In the genomic region with DNA sequence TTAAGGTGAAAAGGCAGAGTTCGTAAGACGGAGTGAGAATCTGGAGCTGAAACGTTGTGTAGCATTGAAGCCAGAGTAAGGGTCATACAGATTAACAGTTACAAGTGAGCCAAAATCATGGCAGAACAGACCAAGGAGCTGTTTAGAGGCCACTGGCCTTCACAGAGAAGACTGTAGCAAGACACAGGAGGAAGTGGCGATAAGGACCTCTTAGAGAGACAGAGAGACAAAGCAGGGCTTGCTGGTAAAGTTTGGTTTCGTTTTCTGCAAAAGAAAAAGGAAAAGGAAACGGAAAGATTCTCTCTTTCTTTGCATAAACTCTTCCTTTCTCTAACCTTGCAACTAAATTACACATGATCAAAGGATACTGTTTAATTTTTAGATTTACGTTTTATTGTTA, we compare ENCODE assay signal across 24 cellular contexts.
DNase-seq lines count a peak whose midpoint lies in the region; ATAC-seq, FAIRE-seq and TF ChIP-seq lines count a peak whose summit lies in the region.
"Had no signal": no experiment of that assay in that cellular context is flagged by ENCODE, and none has a peak within 500 bp of the region (broad histone marks: within the 10 kb centered on the region; RNA-seq: fewer than 3 reads in every experiment).

No MANE protein-coding gene starts in this region.

- H3K36me3 Mint-ChIP-seq in Calu3 (ENCODE audit: insufficient read depth, unreplicated experiment): no peaks in the 10 kb centered on the region
- no peaks in the 10 kb centered on the region for H3K36me3 Mint-ChIP-seq in chondrocyte (ENCODE audit: low read depth)
- H3K36me3 Mint-ChIP-seq: memory B cell; naive thymus-derived CD8-positive, alpha-beta T cell had no signal

- H3K27ac ChIP-seq in ACC112 (ENCODE audit: low read depth, low read length) (no peak overlapping the region), K562 (ENCODE audit: extremely low read depth, low read depth, low read length) (peak overlapping the region; percentile 49; the same call in 1 of the 3 replicates), spleen (no peak overlapping the region)
- H3K27ac ChIP-seq: skin epidermis had no signal

- H3K4me3 Mint-ChIP-seq in Calu3 (ENCODE audit: low read depth, unreplicated experiment) (no peak overlapping the region), chondrocyte (ENCODE audit: unreplicated experiment) (no peak overlapping the region)
- H3K4me3 Mint-ChIP-seq: activated naive CD4-positive, alpha-beta T cell treated with anti-CD3 and anti-CD28 coated beads for 36 hours; memory B cell; naive thymus-derived CD8-positive, alpha-beta T cell had no signal

- H3K4me1 ChIP-seq in ACC112 (ENCODE audit: control insufficient read depth, insufficient read depth, low read length, unreplicated experiment) (no peaks in the 10 kb centered on the region), K562 (replicated peaks in 1 of 2; ENCODE audit: control insufficient read depth in 2 of 2, insufficient read depth in 2 of 2, low read length in 2 of 2) (no peaks in the 10 kb centered on the region), spleen (no peaks in the 10 kb centered on the region)

- no peaks in the 10 kb centered on the region for H3K9me3 ChIP-seq in K562 (replicated peaks; ENCODE audit: control insufficient read depth, insufficient read depth, low read depth, low read length)
- peaks cover 0 to under 1% (median 0%) of the 10 kb centered on the region in 8 donors for H3K9me3 ChIP-seq in spleen

- intact Hi-C loops in K562 (cut with micrococcal nuclease): no loop called here
- intact Hi-C loops in Calu3 (cut with micrococcal nuclease; ENCODE audit: unreplicated experiment): no loop called here
- intact Hi-C loops in left cardiac atrium (cut with DNase I): no loop called here
- intact Hi-C loops in spleen (cut with DNase I; ENCODE audit: low total_unique reads): no loop called here

- H3K9me1 ChIP-seq in K562 (ENCODE audit: control insufficient read depth, insufficient read depth, low read length): no peaks in the 10 kb centered on the region

- H3K27me3 ChIP-seq in ACC112 (ENCODE audit: insufficient read depth, low read length) (no peaks in the 10 kb centered on the region), K562 (ENCODE audit: control insufficient read depth in 2 of 2, insufficient read depth in 2 of 2, low read length in 2 of 2) (no peaks in the 10 kb centered on the region), spleen (replicated peaks in 1 of 7) (no peaks in the 10 kb centered on the region)

- H2AFZ ChIP-seq in ACC112 (ENCODE audit: low read length, unreplicated experiment): no peak overlapping the region
- peak overlapping the region; percentile 27; the same call in 1 of the 2 replicates for H2AFZ ChIP-seq in K562 (ENCODE audit: low read depth, low read length)

- no peak overlapping the region for H3K9ac ChIP-seq in K562 (ENCODE audit: insufficient read depth in 1 of 2, low read depth in 2 of 2, low read length in 2 of 2)

- DNase-seq in ELR (ENCODE audit: low read depth) (peak; percentile 24), NB4 (ENCODE audit: low read depth) (peak; percentile 4), K562 (ENCODE audit: extremely low read depth in 1 of 4, low spot score in 3 of 4) (peak in 1 of 4 experiments; percentile 9), Calu3 (no peak), left cardiac atrium (no peak), spleen (no peak), chondrocyte (ENCODE audit: low spot score) (no peak)
- DNase-seq: activated naive CD4-positive, alpha-beta T cell treated with anti-CD3 and anti-CD28 coated beads for 36 hours; activated T-cell treated with anti-CD3 and anti-CD28 coated beads for 4 hours; aorta; Caco-2; GF-D8; hypothalamus; kidney; naive thymus-derived CD8-positive, alpha-beta T cell; NCI-H1105 treated with DMSO at 0.1 percent for 48 hours; NCI-H2107; NCI-H524 treated with DMSO at 0.1 percent for 48 hours; stimulated activated CD4-positive, alpha-beta T cell treated with anti-CD3 and anti-CD28 coated beads, Interleukin-4, amount 100 ng/mL, for 24 hours; T1000 had no signal

- H3K36me3 ChIP-seq in ACC112 (ENCODE audit: insufficient read depth, low read length) (no peaks in the 10 kb centered on the region), K562 (ENCODE audit: control insufficient read depth, insufficient read depth, low read length) (no peaks in the 10 kb centered on the region), spleen (no peaks in the 10 kb centered on the region)

- 2% methylated on average over 5 of the region's 7 CpGs for WGBS in K562 (ENCODE audit: insufficient coverage, low coverage, missing lambda C conversion rate)
- WGBS in spleen, 5 donors: 74 to 82% (median 78%) methylated on average over 7 of the region's 7 CpGs

- no peak for TF ChIP-seq EP300 in K562 (IDR thresholded peaks at IDR 0.05; ENCODE audit: low read length)

- ATAC-seq in K562 (peak; percentile 54; the same call in 2 of the 3 replicates), left cardiac atrium (no peak)
- ATAC-seq: naive thymus-derived CD8-positive, alpha-beta T cell had no signal

- no peak for TF ChIP-seq RAD21 in K562 (CRISPR knock-in tag; conservative IDR thresholded peaks at IDR 0.05 in 1 of 2, IDR thresholded peaks at IDR 0.05 in 1 of 2)

- H3K9me3 Mint-ChIP-seq in Calu3 (ENCODE audit: low read depth, unreplicated experiment): peaks cover 9% of the 10 kb centered on the region
- H3K9me3 Mint-ChIP-seq in chondrocyte (ENCODE audit: low read depth): peaks cover 9% of the 10 kb centered on the region
- H3K9me3 Mint-ChIP-seq: activated naive CD4-positive, alpha-beta T cell treated with anti-CD3 and anti-CD28 coated beads for 36 hours; memory B cell had no signal

- H3K27me3 Mint-ChIP-seq in Calu3 (ENCODE audit: unreplicated experiment): no peaks in the 10 kb centered on the region
- H3K27me3 Mint-ChIP-seq in chondrocyte (ENCODE audit: low read depth): no peaks in the 10 kb centered on the region
- H3K27me3 Mint-ChIP-seq: memory B cell had no signal

- no peak overlapping the region; the same call in 1 of the 2 replicates for H3K4me2 ChIP-seq in K562 (ENCODE audit: insufficient read depth, low read length)

- TF ChIP-seq POLR2A in NB4 (IDR thresholded peaks at IDR 0.05; ENCODE audit: extremely low read depth, insufficient read length) (no peak), K562 (conservative IDR thresholded peaks at IDR 0.05) (no peak), spleen (IDR thresholded peaks at IDR 0.05) (no peak)

- H3K27ac Mint-ChIP-seq in Calu3 (ENCODE audit: unreplicated experiment) (no peak overlapping the region), chondrocyte (ENCODE audit: unreplicated experiment) (no peak overlapping the region)
- H3K27ac Mint-ChIP-seq: activated naive CD4-positive, alpha-beta T cell treated with anti-CD3 and anti-CD28 coated beads for 36 hours; memory B cell; naive thymus-derived CD8-positive, alpha-beta T cell had no signal

- CTCF ChIA-PET in K562 (lab: Yijun Ruan, JAX; ENCODE audit: low intra/inter-chr PET ratio) (no interaction called here), Calu3 (lab: Charles Lee) (interaction anchor here (0.7 kb wide), 1 partner anchor 585 kb away, joined by 3 read pairs; no protein-coding TSS in a partner anchor)

- H3K4me1 Mint-ChIP-seq in Calu3 (ENCODE audit: low read depth, unreplicated experiment): no peaks in the 10 kb centered on the region
- H3K4me1 Mint-ChIP-seq in chondrocyte (ENCODE audit: low read depth): peaks cover 6% of the 10 kb centered on the region
- H3K4me1 Mint-ChIP-seq: memory B cell had no signal

- H3K79me2 ChIP-seq in ACC112 (ENCODE audit: control insufficient read depth, insufficient read depth, low read length, unreplicated experiment): no peaks in the 10 kb centered on the region
- no peaks in the 10 kb centered on the region for H3K79me2 ChIP-seq in K562 (ENCODE audit: control insufficient read depth, insufficient read depth, low read length)

- POLR2A ChIA-PET in K562 (lab: Yijun Ruan, JAX): interaction anchor here (0.7 kb wide), 1 partner anchor 1611 kb away, joined by 3 read pairs; no protein-coding TSS in a partner anchor

- peak overlapping the region; percentile 17; the same call in 1 of the 2 replicates for H3K4me3 ChIP-seq in ACC112 (ENCODE audit: low read depth, low read length)
- no peak overlapping the region for H3K4me3 ChIP-seq in NB4 (ENCODE audit: low read depth, low read length)
- no peak overlapping the region for H3K4me3 ChIP-seq in K562
- H3K4me3 ChIP-seq in spleen: no peak overlapping the region
- H3K4me3 ChIP-seq: skin epidermis had no signal

- TF ChIP-seq CTCF in NB4 (IDR thresholded peaks at IDR 0.05; ENCODE audit: low read depth, low read length) (no peak), K562 (IDR thresholded peaks at IDR 0.05 in 2 of 3, conservative IDR thresholded peaks at IDR 0.05 in 1 of 3; ENCODE audit: insufficient read depth in 2 of 3, low read depth in 1 of 3, low read length in 3 of 3) (no peak), Calu3 (IDR thresholded peaks at IDR 0.05; ENCODE audit: unreplicated experiment) (no peak), spleen (IDR thresholded peaks at IDR 0.05 in 8 of 11, conservative IDR thresholded peaks at IDR 0.05 in 3 of 11) (no peak), chondrocyte (IDR thresholded peaks at IDR 0.05) (no peak)

- FAIRE-seq in K562 (lab: Jason Lieb, UNC): no peak
- FAIRE-seq: kidney, urothelium cell line had no signal

- BruUV-seq in K562 (replicated peaks; lab: Mats Ljungman, UMichigan) (no TSS peak), Calu3 (replicated peaks; lab: Mats Ljungman, UMichigan) (no TSS peak)

- in situ Hi-C loops in K562 (cut with MboI): no loop called here

- H4K20me1 ChIP-seq in K562 (replicated peaks; ENCODE audit: control insufficient read depth, insufficient read depth, low read length): no peaks in the 10 kb centered on the region

TF ChIP-seq in K562, 482 proteins besides CTCF, POLR2A, EP300 and RAD21 (continues in another document):
- TF ChIP-seq, protein P1, sequence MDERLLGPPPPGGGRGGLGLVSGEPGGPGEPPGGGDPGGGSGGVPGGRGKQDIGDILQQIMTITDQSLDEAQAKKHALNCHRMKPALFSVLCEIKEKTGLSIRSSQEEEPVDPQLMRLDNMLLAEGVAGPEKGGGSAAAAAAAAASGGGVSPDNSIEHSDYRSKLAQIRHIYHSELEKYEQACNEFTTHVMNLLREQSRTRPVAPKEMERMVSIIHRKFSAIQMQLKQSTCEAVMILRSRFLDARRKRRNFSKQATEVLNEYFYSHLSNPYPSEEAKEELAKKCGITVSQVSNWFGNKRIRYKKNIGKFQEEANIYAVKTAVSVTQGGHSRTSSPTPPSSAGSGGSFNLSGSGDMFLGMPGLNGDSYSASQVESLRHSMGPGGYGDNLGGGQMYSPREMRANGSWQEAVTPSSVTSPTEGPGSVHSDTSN (CRISPR knock-in tag; IDR thresholded peaks at IDR 0.05; ENCODE audit: low read depth): no peak
- TF ChIP-seq, protein P1 (tag; conservative IDR thresholded peaks at IDR 0.05; ENCODE audit: low read depth): no peak

Comparison
In these comparisons a context has a peak if more than half of its experiments do, and no peak if none do; other contexts are left out.
1. DNase-seq: peak in ELR (single experiment) and NB4 (single experiment); none in Calu3 (single experiment), left cardiac atrium (single experiment), spleen (single experiment) and chondrocyte (single experiment).